9 cellular contexts compared by ENCODE assay signal in genomic region chr15:84983299-84983698, GRCh38. TPM values are rescaled to one million over a fixed set of nuclear protein-coding genes. Genes with fewer than 3 reads are reported as not detected.
DNase-seq lines count a peak whose midpoint lies in the region; ATAC-seq, FAIRE-seq and TF ChIP-seq lines count a peak whose summit lies in the region.
"Had no signal": no experiment of that assay in that cellular context is flagged by ENCODE, and none has a peak within 500 bp of the region (broad histone marks: within the 10 kb centered on the region; RNA-seq: fewer than 3 reads in every experiment).

No MANE protein-coding gene starts in this region.

- no peaks in the 10 kb centered on the region for H4K20me1 ChIP-seq in keratinocyte (ENCODE audit: control insufficient read depth, extremely low read depth, insufficient read depth, low read length)

- peaks cover 19% of the 10 kb centered on the region for H3K27me3 Mint-ChIP-seq in T-helper 2 cell treated with Interferon-gamma antibody and Interleukin-4, amounts not matched to agents 5 μg/mL and 100 μg/mL, for 36 hours (ENCODE audit: low read depth)
- H3K27me3 Mint-ChIP-seq in activated naive CD8-positive, alpha-beta T cell: no peaks in the 10 kb centered on the region

- no peak for ATAC-seq in GM21576 (IDR thresholded peaks at IDR 0.05; ENCODE audit: unreplicated experiment)

- H3K36me3 Mint-ChIP-seq in T-helper 2 cell treated with Interferon-gamma antibody and Interleukin-4, amounts not matched to agents 5 μg/mL and 100 μg/mL, for 36 hours (ENCODE audit: low read depth): peaks cover 3% of the 10 kb centered on the region
- H3K36me3 Mint-ChIP-seq in activated naive CD8-positive, alpha-beta T cell: no peaks in the 10 kb centered on the region

- H3K9me3 Mint-ChIP-seq in T-helper 2 cell treated with Interferon-gamma antibody and Interleukin-4, amounts not matched to agents 5 μg/mL and 100 μg/mL, for 36 hours: no peaks in the 10 kb centered on the region
- no peaks in the 10 kb centered on the region for H3K9me3 Mint-ChIP-seq in activated naive CD8-positive, alpha-beta T cell (ENCODE audit: low read depth)

- H3K36me3 ChIP-seq in keratinocyte (ENCODE audit: control insufficient read depth in 2 of 2, extremely low read depth in 1 of 2, insufficient read depth in 2 of 2, low read length in 2 of 2) (no peaks in the 10 kb centered on the region), subcutaneous abdominal adipose tissue (ENCODE audit: control insufficient read depth in 5 of 5, insufficient read depth in 5 of 5, low read length in 5 of 5) (no peaks in the 10 kb centered on the region)

- H3K9ac ChIP-seq in keratinocyte (ENCODE audit: control insufficient read depth, extremely low read depth, insufficient read depth, low read length) (no peak overlapping the region), subcutaneous abdominal adipose tissue (ENCODE audit: low read length in 5 of 5) (peak overlapping the region; percentile 25 to 84 (median 79))

- H3K27ac ChIP-seq in keratinocyte (ENCODE audit: control insufficient read depth, insufficient read depth, low read length) (no peak overlapping the region), subcutaneous abdominal adipose tissue (ENCODE audit: low read depth, low read length) (peak overlapping the region; percentile 80)

- peak overlapping the region; percentile 87 for H3K4me3 Mint-ChIP-seq in T-helper 2 cell treated with Interferon-gamma antibody and Interleukin-4, amounts not matched to agents 5 μg/mL and 100 μg/mL, for 36 hours
- H3K4me3 Mint-ChIP-seq in activated naive CD8-positive, alpha-beta T cell: peak overlapping the region; percentile 93

- no peak for DNase-seq in T-helper 2 cell treated with Interferon-gamma antibody and Interleukin-4, amounts not matched to agents 5 μg/mL and 100 μg/mL, for 36 hours (ENCODE audit: low spot score)
- DNase-seq in T-helper 2 cell (no peak), keratinocyte (ENCODE audit: low read depth, low spot score) (no peak)
- DNase-seq in stimulated activated CD4-positive, alpha-beta T cell treated with anti-CD3 and anti-CD28 coated beads, Interleukin-2, amount 100 ng/mL, for 24 hours: no peak
- no peak for DNase-seq in stimulated activated CD4-positive, alpha-beta T cell treated with anti-CD3 and anti-CD28 coated beads, Interleukin-2, amount 100 ng/mL, for 48 hours

- H3K4me1 ChIP-seq in keratinocyte (ENCODE audit: control insufficient read depth, extremely low read depth, insufficient read depth, low read length) (peaks cover 14% of the 10 kb centered on the region), subcutaneous abdominal adipose tissue (ENCODE audit: control insufficient read depth in 5 of 5, insufficient read depth in 5 of 5, low read length in 5 of 5) (peaks cover 3 to 64% (median 54%) of the 10 kb centered on the region in 5 donors)

- H3K27ac Mint-ChIP-seq in T-helper 2 cell treated with Interferon-gamma antibody and Interleukin-4, amounts not matched to agents 5 μg/mL and 100 μg/mL, for 36 hours: no peak overlapping the region
- H3K27ac Mint-ChIP-seq in activated naive CD8-positive, alpha-beta T cell: peak overlapping the region; percentile 93

- H3K9me3 ChIP-seq in keratinocyte (ENCODE audit: control insufficient read depth, low read depth, low read length): no peaks in the 10 kb centered on the region
- H3K9me3 ChIP-seq in subcutaneous abdominal adipose tissue (ENCODE audit: control insufficient read depth in 5 of 5, low read length in 5 of 5): no peaks in the 10 kb centered on the region

- TF ChIP-seq CTCF in keratinocyte (optimal IDR thresholded peaks at IDR 0.05 in 1 of 3, IDR thresholded peaks at IDR 0.05 in 1 of 3, conservative IDR thresholded peaks at IDR 0.05 in 1 of 3; ENCODE audit: extremely low read depth in 1 of 3, insufficient read depth in 2 of 3, low read length in 3 of 3): no peak

- peak overlapping the region in 2 of 3 experiments; percentile 83 to 95 for H3K4me3 ChIP-seq in keratinocyte (ENCODE audit: control insufficient read depth in 2 of 3, extremely low read depth in 1 of 3, insufficient read depth in 2 of 3, low read depth in 1 of 3, low read length in 3 of 3)
- H3K4me3 ChIP-seq in subcutaneous abdominal adipose tissue (ENCODE audit: low read depth in 1 of 5, low read length in 5 of 5): peak overlapping the region; percentile 72 to 95 (median 90)

- dilution Hi-C loops in keratinocyte (cut with MboI; ENCODE audit: extremely low pct_ligation_motif_present, low sequenced_read_pairs): no loop called here

- H3K27me3 ChIP-seq in keratinocyte (ENCODE audit: control insufficient read depth, extremely low read depth, insufficient read depth, low read length) (no peaks in the 10 kb centered on the region), subcutaneous abdominal adipose tissue (ENCODE audit: control insufficient read depth in 5 of 5, insufficient read depth in 4 of 5, low read length in 5 of 5) (no peaks in the 10 kb centered on the region)

- no peak overlapping the region for H2AFZ ChIP-seq in keratinocyte (ENCODE audit: control insufficient read depth, low read length)

- H3K4me1 Mint-ChIP-seq in T-helper 2 cell treated with Interferon-gamma antibody and Interleukin-4, amounts not matched to agents 5 μg/mL and 100 μg/mL, for 36 hours (ENCODE audit: low read depth): peaks cover 40% of the 10 kb centered on the region
- peaks cover 59% of the 10 kb centered on the region for H3K4me1 Mint-ChIP-seq in activated naive CD8-positive, alpha-beta T cell (ENCODE audit: low read depth)

- H3K9me1 ChIP-seq in keratinocyte (ENCODE audit: control insufficient read depth, extremely low read depth, insufficient read depth, low read length): no peaks in the 10 kb centered on the region

- no peak for FAIRE-seq in keratinocyte (lab: Jason Lieb, UNC)
- FAIRE-seq: islet of Langerhans had no signal

- H3K79me2 ChIP-seq in keratinocyte (ENCODE audit: control insufficient read depth, insufficient read depth, low read length): peaks cover 13% of the 10 kb centered on the region

- peak overlapping the region; percentile 92 for H3K4me2 ChIP-seq in keratinocyte (ENCODE audit: control insufficient read depth, extremely low read depth, insufficient read depth, low read depth, low read length)

RNA-seq across cellular contexts. Expression of gene PDE8A, which starts 1.6 kb away (rescaled TPM):
- 19.5 to 24.2 TPM (median 24.1 TPM) in 3 replicates for polyA plus RNA-seq in keratinocyte
- polyA plus RNA-seq in keratinocyte (2011; ENCODE audit: low read depth): 3.5 TPM
- polyA plus RNA-seq in keratinocyte (2011; cell fraction: cytosol; rRNA removed): 20.3 and 30.6 TPM in 2 replicates
- polyA plus RNA-seq in keratinocyte (2011; cell fraction: nucleus; rRNA removed): 35.4 and 36.5 TPM in 2 replicates
- 8.3 and 12.5 TPM in 2 replicates for polyA plus RNA-seq in keratinocyte (2012; ENCODE audit: low replicate concordance)
- polyA minus RNA-seq in keratinocyte: 19.0 to 29.5 TPM (median 23.7 TPM) in 3 replicates
- 17.3 TPM for polyA minus RNA-seq in keratinocyte (2011; cell fraction: cytosol; rRNA and poly(A)+ RNA removed)
- polyA minus RNA-seq in keratinocyte (2011; cell fraction: nucleus; rRNA and poly(A)+ RNA removed): 12.0 and 29.8 TPM in 2 replicates
